Comparison of ENCODE assay signal across 23 cellular contexts in genomic region chr21:27261676-27262075, GRCh38.
"Had no signal": no experiment of that assay in that cellular context is flagged by ENCODE, and none has a peak within 500 bp of the region (broad histone marks: within the 10 kb centered on the region; RNA-seq: fewer than 3 reads in every experiment).

No MANE protein-coding gene starts in this region.

- H3K4me1 Mint-ChIP-seq: activated CD4-positive, alpha-beta memory T cell treated with anti-CD3 and anti-CD28 coated beads, Interleukin-2, amount 10 ng/mL, durations not matched to agents 7 days and 5 days; activated CD4-positive, alpha-beta T cell treated with anti-CD3 and anti-CD28 coated beads, Interleukin-2, amount 10 ng/mL, durations not matched to agents 24 days and 14 days; activated naive CD8-positive, alpha-beta T cell treated with anti-CD3 and anti-CD28 coated beads, Interleukin-2, amount 50 U/mL, for 24 hours; naive thymus-derived CD4-positive, alpha-beta T cell; neural crest cell; T-helper 17 cell had no signal

- H3K27ac Mint-ChIP-seq: activated CD4-positive, alpha-beta memory T cell treated with anti-CD3 and anti-CD28 coated beads, Interleukin-2, amount 10 ng/mL, durations not matched to agents 7 days and 5 days; activated CD4-positive, alpha-beta T cell treated with anti-CD3 and anti-CD28 coated beads, Interleukin-2, amount 10 ng/mL, durations not matched to agents 24 days and 14 days; activated naive CD8-positive, alpha-beta T cell treated with anti-CD3 and anti-CD28 coated beads, Interleukin-2, amount 50 U/mL, for 24 hours; activated T-cell treated with anti-CD3 and anti-CD28 coated beads, Interleukin-2, amount 50 U/mL, for 72 hours; naive thymus-derived CD4-positive, alpha-beta T cell; T-helper 17 cell had no signal

- H3K4me3 ChIP-seq: esophagus muscularis mucosa, heart right ventricle, upper lobe of left lung had no signal

- H3K27me3 ChIP-seq: brain microvascular endothelial cell, esophagus muscularis mucosa, heart right ventricle, upper lobe of left lung had no signal

- FAIRE-seq: keratinocyte had no signal

- H3K4me1 ChIP-seq: esophagus muscularis mucosa, heart right ventricle, upper lobe of left lung had no signal

- H3K36me3 Mint-ChIP-seq: naive thymus-derived CD4-positive, alpha-beta T cell had no signal

- H3K9me3 Mint-ChIP-seq: activated CD4-positive, alpha-beta T cell treated with anti-CD3 and anti-CD28 coated beads, Interleukin-2, amount 10 ng/mL, durations not matched to agents 24 days and 14 days; neural crest cell had no signal

- H3K27me3 Mint-ChIP-seq: activated CD4-positive, alpha-beta memory T cell treated with anti-CD3 and anti-CD28 coated beads, Interleukin-2, amount 10 ng/mL, durations not matched to agents 7 days and 5 days; activated CD4-positive, alpha-beta T cell treated with anti-CD3 and anti-CD28 coated beads, Interleukin-2, amount 10 ng/mL, durations not matched to agents 24 days and 14 days; activated naive CD8-positive, alpha-beta T cell treated with anti-CD3 and anti-CD28 coated beads, Interleukin-2, amount 50 U/mL, for 24 hours; naive thymus-derived CD4-positive, alpha-beta T cell; T-helper 17 cell had no signal

- H3K27ac ChIP-seq: brain microvascular endothelial cell, esophagus muscularis mucosa, heart right ventricle, upper lobe of left lung had no signal

- H3K9me3 ChIP-seq: esophagus muscularis mucosa, upper lobe of left lung had no signal

- H3K4me3 Mint-ChIP-seq: activated CD4-positive, alpha-beta memory T cell treated with anti-CD3 and anti-CD28 coated beads, Interleukin-2, amount 10 ng/mL, durations not matched to agents 7 days and 5 days; activated CD4-positive, alpha-beta T cell treated with anti-CD3 and anti-CD28 coated beads, Interleukin-2, amount 10 ng/mL, durations not matched to agents 24 days and 14 days; activated naive CD8-positive, alpha-beta T cell treated with anti-CD3 and anti-CD28 coated beads, Interleukin-2, amount 50 U/mL, for 24 hours; activated T-cell treated with anti-CD3 and anti-CD28 coated beads, Interleukin-2, amount 50 U/mL, for 72 hours; naive thymus-derived CD4-positive, alpha-beta T cell; neural crest cell; T-helper 17 cell had no signal

- H3K36me3 ChIP-seq: brain microvascular endothelial cell, esophagus muscularis mucosa, heart right ventricle, upper lobe of left lung had no signal

- DNase-seq: activated CD4-positive, alpha-beta memory T cell treated with anti-CD3 and anti-CD28 coated beads, Interleukin-2, amount 10 ng/mL, durations not matched to agents 7 days and 5 days; activated CD4-positive, alpha-beta T cell treated with anti-CD3 and anti-CD28 coated beads, Interleukin-2, amount 10 ng/mL, durations not matched to agents 24 days and 14 days; activated effector memory CD4-positive, alpha-beta T cell treated with Interleukin-2 at 50 U/mL for 16 hours; activated naive CD4-positive, alpha-beta T cell treated with anti-CD3 and anti-CD28 coated beads, Interleukin-2, amount 50 U/mL, for 16 hours; activated naive CD8-positive, alpha-beta T cell treated with anti-CD3 and anti-CD28 coated beads, Interleukin-2, amount 50 U/mL, for 24 hours; activated T-cell treated with anti-CD3 and anti-CD28 coated beads, Interleukin-2, amount 50 U/mL, for 72 hours; aorta; brain microvascular endothelial cell; caudate nucleus; effector memory CD4-positive, alpha-beta T cell; heart right ventricle; left colon; naive thymus-derived CD4-positive, alpha-beta T cell; occipital lobe; posterior cingulate gyrus; stimulated activated CD4-positive, alpha-beta T cell treated with anti-CD3 and anti-CD28 coated beads, Interleukin-2, amount 100 ng/mL, for 48 hours; stimulated activated CD8-positive, alpha-beta memory T cell treated with anti-CD3 and anti-CD28 coated beads, Interleukin-4, amount 100 ng/mL, for 48 hours; stimulated activated naive CD4-positive, alpha-beta T cell; T-helper 17 cell; upper lobe of left lung had no signal
